In genomic region chr1:186330758-186331157, GRCh38 we compare ENCODE assay signal across 16 cellular contexts. TPM values are rescaled to one million over a fixed set of nuclear protein-coding genes. Genes with fewer than 3 reads are reported as not detected.
DNase-seq lines count a peak whose midpoint lies in the region; ATAC-seq and TF ChIP-seq lines count a peak whose summit lies in the region.
"Had no signal": no experiment of that assay in that cellular context is flagged by ENCODE, and none has a peak within 500 bp of the region (broad histone marks: within the 10 kb centered on the region; RNA-seq: fewer than 3 reads in every experiment).

No MANE protein-coding gene starts in this region.

- no peak overlapping the region for H3K4me3 ChIP-seq in A673 (ENCODE audit: low read depth, low read length, poor library complexity, severe bottlenecking)
- H3K4me3 ChIP-seq in fibroblast of the aortic adventitia (ENCODE audit: low read depth, low read length) = no peak overlapping the region
- no peak overlapping the region for H3K4me3 ChIP-seq in esophagus squamous epithelium
- H3K4me3 ChIP-seq: right atrium auricular region had no signal

- H3K9me3 ChIP-seq in A673 (ENCODE audit: low read depth, low read length, poor library complexity, severe bottlenecking) (no peaks in the 10 kb centered on the region), esophagus squamous epithelium (no peaks in the 10 kb centered on the region)
- H3K9me3 ChIP-seq: right atrium auricular region had no signal

- H3K36me3 ChIP-seq in A673 (ENCODE audit: insufficient read depth, low read length, poor library complexity, severe bottlenecking) (peaks cover 89% of the 10 kb centered on the region), esophagus squamous epithelium (peaks cover 8 to 96% (median 28%) of the 10 kb centered on the region in 3 donors)

- POLR2A ChIA-PET in A673 (lab: Charles Lee; ENCODE audit: low non-redundant PET) = no interaction called here

- TF ChIP-seq CTCF in A673 (conservative IDR thresholded peaks at IDR 0.05; ENCODE audit: low read depth, low read length) (peak; percentile 61), GM12872 (IDR thresholded peaks at IDR 0.05; ENCODE audit: insufficient read depth, low read depth, low read length) (peak; percentile 46; the same call in 2 of the 3 replicates), fibroblast of the aortic adventitia (IDR thresholded peaks at IDR 0.05; ENCODE audit: insufficient read depth, low read length) (peak; percentile 61), esophagus squamous epithelium (IDR thresholded peaks at IDR 0.05) (peak in 2 of 6 experiments; percentile 4 to 14)

- H3K27me3 ChIP-seq in A673 (replicated peaks; ENCODE audit: insufficient read depth, low read depth, low read length, poor library complexity) = no peaks in the 10 kb centered on the region
- no peaks in the 10 kb centered on the region for H3K27me3 ChIP-seq in esophagus squamous epithelium
- H3K27me3 ChIP-seq: right atrium auricular region had no signal

- 92% methylated on average over 1 of the region's 1 CpG for WGBS in esophagus squamous epithelium, 2 donors

- intact Hi-C loops in A673 (cut with micrococcal nuclease; ENCODE audit: unreplicated experiment) = no loop called here
- intact Hi-C loops in esophagus squamous epithelium (cut with DNase I) = no loop called here

- H3K27ac ChIP-seq in A673 (ENCODE audit: low read depth, low read length, poor library complexity, severe bottlenecking) (no peak overlapping the region), esophagus squamous epithelium (no peak overlapping the region)
- H3K27ac ChIP-seq: epithelial cell of prostate, right atrium auricular region, RWPE1 had no signal

- BruUV-seq in A673 (replicated peaks; lab: Mats Ljungman, UMichigan) = no TSS peak

- no peak for TF ChIP-seq POLR2A in esophagus squamous epithelium (IDR thresholded peaks at IDR 0.05)

- DNase-seq in A673 (ENCODE audit: low spot score) (peak; percentile 35), fibroblast of the aortic adventitia (ENCODE audit: low read depth) (no peak), esophagus squamous epithelium (lab: John Stamatoyannopoulos, UW) (no peak)
- DNase-seq in activated naive CD4-positive, alpha-beta T cell treated with anti-CD3 and anti-CD28 coated beads, Interleukin-2, amount 50 U/mL, for 16 hours = no peak
- DNase-seq: activated CD4-positive, alpha-beta T cell treated with anti-CD3 and anti-CD28 coated beads for 48 hours; HCEC 1CT; left ventricle myocardium superior; NCI-H1694 had no signal

- H3K4me1 ChIP-seq in A673 (ENCODE audit: insufficient read depth, low read length, poor library complexity, severe bottlenecking) (no peaks in the 10 kb centered on the region), esophagus squamous epithelium (no peaks in the 10 kb centered on the region)
- H3K4me1 ChIP-seq: right atrium auricular region had no signal

- ATAC-seq in SK-N-SH treated with all-trans-retinoic acid at 6 μM for 48 hours = 0 out of 3 replicates have a peak, but pooled peaks have one; percentile 41
- no peak for ATAC-seq in HG02798 (IDR thresholded peaks at IDR 0.05; ENCODE audit: poor library complexity, unreplicated experiment)
- no peak for ATAC-seq in HG02610 (IDR thresholded peaks at IDR 0.05; ENCODE audit: unreplicated experiment)
- ATAC-seq: activated naive CD4-positive, alpha-beta T cell treated with anti-CD3 and anti-CD28 coated beads, Interleukin-2, amount 50 U/mL, for 72 hours; left ventricle myocardium superior had no signal

- CTCF ChIA-PET in A673 (lab: Charles Lee) = interaction anchor here (0.6 kb wide), 1 partner anchor 26 kb away, joined by 3 read pairs; no protein-coding TSS in a partner anchor

TF ChIP-seq in SK-N-SH treated with all-trans-retinoic acid at 6 μM for 48 hours, 23 proteins besides CTCF, POLR2A, EP300 and RAD21:
- TF ChIP-seq SNAI2 (CRISPR knock-in tag; IDR thresholded peaks at IDR 0.05) (no peak), ZNF565 (CRISPR knock-in tag; conservative IDR thresholded peaks at IDR 0.05; ENCODE audit: low read depth) (no peak), RARB (CRISPR knock-in tag; IDR thresholded peaks at IDR 0.05) (no peak)

RNA-seq across cellular contexts. Expression of gene PRG4, which starts 34.7 kb away (rescaled TPM):
- total RNA-seq in A673 (2021) = 0.13 and 0.30 TPM in 2 replicates
- 2.0 and 3.5 TPM in 2 replicates for total RNA-seq in fibroblast of the aortic adventitia (ENCODE audit: low replicate concordance)
- under 1 TPM in 1 of 4 donors, not detected in 3; under 0.01 TPM for total RNA-seq in esophagus squamous epithelium

RNA-seq across cellular contexts. Expression of gene TPR, which starts 44.3 kb away (rescaled TPM):
- 136 and 137 TPM in 2 replicates for total RNA-seq in A673 (2021)
- total RNA-seq in fibroblast of the aortic adventitia (ENCODE audit: low replicate concordance) = 105 and 194 TPM in 2 replicates
- total RNA-seq in esophagus squamous epithelium = 10 to 100 TPM; 47.3 to 81.3 (median 49.6) TPM

RNA-seq across cellular contexts. Expression of gene ODR4, which starts 44.9 kb away (rescaled TPM):
- 21.5 and 23.1 TPM in 2 replicates for total RNA-seq in A673 (2021)
- 22.1 and 26.4 TPM in 2 replicates for total RNA-seq in fibroblast of the aortic adventitia (ENCODE audit: low replicate concordance)
- 10 to 100 TPM in 3 of 4 donors, 1 to 10 TPM in 1; 9.6 to 16.8 (median 12.2) TPM for total RNA-seq in esophagus squamous epithelium
